ENCODE assay signal across 20 cellular contexts in the genomic region with DNA sequence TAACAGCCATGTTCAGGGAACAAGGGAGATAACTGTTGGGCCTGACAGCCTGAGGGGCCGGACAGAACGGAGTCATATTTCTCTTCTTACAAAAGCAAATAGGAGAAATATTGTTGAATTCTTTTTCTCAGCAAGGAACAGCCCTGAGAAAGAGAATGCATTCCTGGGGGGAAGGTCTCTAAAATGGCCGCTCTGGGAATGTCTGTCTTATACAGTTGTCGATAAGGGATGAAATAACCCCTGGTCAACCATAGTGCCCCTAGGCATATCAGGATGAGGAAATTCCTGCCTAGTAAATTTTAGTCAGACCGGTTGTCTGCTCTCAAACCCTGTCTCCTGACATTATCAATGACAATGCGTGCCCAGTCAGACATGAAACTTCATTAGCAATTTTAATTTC.
"Had no signal": no experiment of that assay in that cellular context is flagged by ENCODE, and none has a peak within 500 bp of the region (broad histone marks: within the 10 kb centered on the region; RNA-seq: fewer than 3 reads in every experiment).

No MANE protein-coding gene starts in this region.

- H3K36me3 ChIP-seq: gastrocnemius medialis, lower lobe of right lung, neutrophil, pancreas, right lobe of liver, thoracic aorta, tibial nerve, upper lobe of left lung had no signal

- H3K4me3 ChIP-seq: dorsolateral prefrontal cortex, gastrocnemius medialis, lower lobe of right lung, pancreas, right lobe of liver, thoracic aorta, tibial nerve, upper lobe of left lung had no signal

- H3K9me3 ChIP-seq: gastrocnemius medialis, neutrophil, pancreas, right lobe of liver, thoracic aorta had no signal

- H3K27ac ChIP-seq: dorsolateral prefrontal cortex, epithelial cell of prostate, gastrocnemius medialis, lower lobe of right lung, neutrophil, pancreas, right lobe of liver, thoracic aorta, tibial nerve, upper lobe of left lung had no signal

- H3K4me1 ChIP-seq: gastrocnemius medialis, lower lobe of right lung, pancreas, right lobe of liver, tibial nerve, upper lobe of left lung had no signal

- DNase-seq: dorsolateral prefrontal cortex; effector CD4-positive, alpha-beta T cell; foreskin fibroblast; gastrocnemius medialis; head of caudate nucleus; left ventricle myocardium superior; lower lobe of right lung; natural killer cell; pancreas; right lobe of liver; small intestine; stimulated activated CD4-positive, alpha-beta T cell treated with anti-CD3 and anti-CD28 coated beads, Interleukin-15, amount 100 ng/mL, for 24 hours; stimulated activated CD4-positive, alpha-beta T cell treated with anti-CD3 and anti-CD28 coated beads, Interleukin-2, amount 100 ng/mL, for 48 hours; stimulated activated naive B cell treated with anti-CD40 and anti-IgM and Interleukin-4, amounts not matched to agents 10 μg/mL and 1 μg/mL and 100 μg/mL, for 72 hours; upper lobe of left lung had no signal

- ATAC-seq: esophagus mucosa; gastrocnemius medialis; left ventricle myocardium superior; lower lobe of right lung; natural killer cell; pancreas; right lobe of liver; stimulated activated naive B cell treated with anti-CD40 and anti-IgM and Interleukin-4, amounts not matched to agents 10 μg/mL and 1 μg/mL and 100 μg/mL, for 72 hours had no signal

- H3K27me3 ChIP-seq: dorsolateral prefrontal cortex, gastrocnemius medialis, neutrophil, pancreas, right lobe of liver, tibial nerve, upper lobe of left lung had no signal
